In genomic region chr14:97218713-97219355, GRCh38 we compare ENCODE assay signal across 8 cellular contexts.
A peak's percentile ranks its signal among the peaks of the same experiment; 100 is the strongest.
DNase-seq lines count a peak whose midpoint lies in the region; ATAC-seq and TF ChIP-seq lines count a peak whose summit lies in the region.

No MANE protein-coding gene starts in this region.

- peak overlapping the region; percentile 66 for H3K9ac ChIP-seq in ES-I3 (ENCODE audit: low read depth, low read length)

- H3K36me3 ChIP-seq in ES-I3 (ENCODE audit: insufficient read depth, low read length) = no peaks in the 10 kb centered on the region

- peak overlapping the region; percentile 54 for H3K4me3 ChIP-seq in retinal pigment epithelial cell (ENCODE audit: low read length)

- TF ChIP-seq CTCF in retinal pigment epithelial cell (conservative IDR thresholded peaks at IDR 0.05; ENCODE audit: low read depth, low read length) (peak; percentile 22), omental fat pad (IDR thresholded peaks at IDR 0.05) (no peak)

- DNase-seq in activated CD4-positive, alpha-beta T cell treated with anti-CD3 and anti-CD28 coated beads, Interleukin-2, amount 50 U/mL, for 1 hour = peak; percentile 6
- DNase-seq in fibroblast of peridontal ligament (ENCODE audit: extremely low read depth) (peak; percentile 1), retinal pigment epithelial cell (ENCODE audit: low read depth) (no peak), omental fat pad (ENCODE audit: low spot score) (no peak), GM19240 (ENCODE audit: insufficient read length, low spot score) (no peak)

- ATAC-seq in GM19397 (IDR thresholded peaks at IDR 0.05; ENCODE audit: unreplicated experiment) (no peak), omental fat pad (ENCODE audit: low FRiP score) (no peak), HG02571 (IDR thresholded peaks at IDR 0.05; ENCODE audit: unreplicated experiment) (no peak)

- H3K9me3 ChIP-seq in ES-I3 (ENCODE audit: control insufficient read depth, insufficient read depth, low read length) = no peaks in the 10 kb centered on the region

- peaks cover 4% of the 10 kb centered on the region; the same call in 1 of the 2 replicates for H3K4me1 ChIP-seq in ES-I3 (ENCODE audit: insufficient read depth, low read length)

Comparison
In these comparisons a context has a peak if more than half of its experiments do, and no peak if none do; other contexts are left out.
1. DNase-seq: peak in activated CD4-positive, alpha-beta T cell treated with anti-CD3 and anti-CD28 coated beads, Interleukin-2, amount 50 U/mL, for 1 hour (single experiment) and fibroblast of peridontal ligament (single experiment); none in retinal pigment epithelial cell (single experiment), omental fat pad (single experiment) and GM19240 (single experiment).